1 cellular context compared by ENCODE assay signal in genomic region chr4:74661427-74662171, GRCh38.
TF ChIP-seq lines count a peak whose summit lies in the region.

No MANE protein-coding gene starts in this region.

TF ChIP-seq in GM23338, 12 proteins besides CTCF, POLR2A, EP300 and RAD21 (continued from another document):
- TF ChIP-seq ZNF462 (CRISPR knock-in tag; IDR thresholded peaks at IDR 0.05) (no peak), ETS1 (IDR thresholded peaks at IDR 0.05) (no peak), REST (IDR thresholded peaks at IDR 0.05; ENCODE audit: unreplicated experiment) (no peak), NANOG (IDR thresholded peaks at IDR 0.05; ENCODE audit: borderline replicate concordance) (no peak)
TF ChIP-seq in GM23338: peak in this region for 0.
